Comparison of ENCODE assay signal across 23 cellular contexts in genomic region chr11:8790964-8791363, GRCh38.
"Had no signal": no experiment of that assay in that cellular context is flagged by ENCODE, and none has a peak within 500 bp of the region (broad histone marks: within the 10 kb centered on the region; RNA-seq: fewer than 3 reads in every experiment).

No MANE protein-coding gene starts in this region.

- H2AFZ ChIP-seq: parathyroid adenoma had no signal

- H3K27ac ChIP-seq: parathyroid adenoma, suprapubic skin had no signal

- H3K4me3 ChIP-seq: suprapubic skin had no signal

- ATAC-seq: left ventricle myocardium superior; right cardiac atrium; stimulated activated effector memory CD8-positive, alpha-beta T cell treated with anti-CD3 and anti-CD28 coated beads, Interleukin-12 subunit alpha, Interleukin-12 subunit beta, amount 100 ng/mL, for 72 hours; stimulated activated naive CD8-positive, alpha-beta T cell treated with anti-CD3 and anti-CD28 coated beads, Interleukin-15, amount 100 ng/mL, for 72 hours had no signal

- H3K36me3 Mint-ChIP-seq: activated naive CD4-positive, alpha-beta T cell treated with anti-CD3 and anti-CD28 coated beads, Interleukin-2, amount 10 ng/mL, durations not matched to agents 7 days and 5 days; immature natural killer cell; stimulated activated effector memory CD8-positive, alpha-beta T cell treated with anti-CD3 and anti-CD28 coated beads, Interleukin-12 subunit alpha, Interleukin-12 subunit beta, amount 100 ng/mL, for 72 hours had no signal

- H3K4me1 Mint-ChIP-seq: stimulated activated effector memory CD8-positive, alpha-beta T cell treated with anti-CD3 and anti-CD28 coated beads, Interleukin-12 subunit alpha, Interleukin-12 subunit beta, amount 100 ng/mL, for 72 hours; stimulated activated naive CD8-positive, alpha-beta T cell treated with anti-CD3 and anti-CD28 coated beads, Interleukin-15, amount 100 ng/mL, for 72 hours had no signal

- H3K27me3 Mint-ChIP-seq: stimulated activated naive CD8-positive, alpha-beta T cell treated with anti-CD3 and anti-CD28 coated beads, Interleukin-15, amount 100 ng/mL, for 72 hours had no signal

- H3K27ac Mint-ChIP-seq: activated CD4-positive, alpha-beta memory T cell treated with anti-CD3 and anti-CD28 coated beads, Interleukin-2, amount 10 ng/mL, durations not matched to agents 7 days and 5 days; activated naive CD4-positive, alpha-beta T cell treated with anti-CD3 and anti-CD28 coated beads, Interleukin-2, amount 10 ng/mL, durations not matched to agents 7 days and 5 days; endodermal cell; immature natural killer cell; mesothelial cell of epicardium; nephron; stimulated activated effector memory CD8-positive, alpha-beta T cell treated with anti-CD3 and anti-CD28 coated beads, Interleukin-12 subunit alpha, Interleukin-12 subunit beta, amount 100 ng/mL, for 72 hours; stimulated activated naive CD8-positive, alpha-beta T cell treated with anti-CD3 and anti-CD28 coated beads, Interleukin-15, amount 100 ng/mL, for 72 hours; T-helper 1 cell treated with Interleukin-12 subunit alpha and Interleukin-12 subunit beta and Interleukin-4 antibody, amounts not matched to agents 30 μg/mL and 1 μg/mL, for 36 hours had no signal

- H3K9me3 Mint-ChIP-seq: activated CD4-positive, alpha-beta memory T cell treated with anti-CD3 and anti-CD28 coated beads, Interleukin-2, amount 10 ng/mL, durations not matched to agents 7 days and 5 days; activated naive CD4-positive, alpha-beta T cell treated with anti-CD3 and anti-CD28 coated beads, Interleukin-2, amount 10 ng/mL, durations not matched to agents 7 days and 5 days; endodermal cell; immature natural killer cell; mesothelial cell of epicardium; nephron; stimulated activated effector memory CD8-positive, alpha-beta T cell treated with anti-CD3 and anti-CD28 coated beads, Interleukin-12 subunit alpha, Interleukin-12 subunit beta, amount 100 ng/mL, for 72 hours; stimulated activated naive CD8-positive, alpha-beta T cell treated with anti-CD3 and anti-CD28 coated beads, Interleukin-15, amount 100 ng/mL, for 72 hours; T-helper 1 cell treated with Interleukin-12 subunit alpha and Interleukin-12 subunit beta and Interleukin-4 antibody, amounts not matched to agents 30 μg/mL and 1 μg/mL, for 36 hours had no signal

- H3K9me3 ChIP-seq: suprapubic skin had no signal

- H3K4me3 Mint-ChIP-seq: activated CD4-positive, alpha-beta memory T cell treated with anti-CD3 and anti-CD28 coated beads, Interleukin-2, amount 10 ng/mL, durations not matched to agents 7 days and 5 days; activated naive CD4-positive, alpha-beta T cell treated with anti-CD3 and anti-CD28 coated beads, Interleukin-2, amount 10 ng/mL, durations not matched to agents 7 days and 5 days; endodermal cell; immature natural killer cell; mesothelial cell of epicardium; nephron; stimulated activated effector memory CD8-positive, alpha-beta T cell treated with anti-CD3 and anti-CD28 coated beads, Interleukin-12 subunit alpha, Interleukin-12 subunit beta, amount 100 ng/mL, for 72 hours; stimulated activated naive CD8-positive, alpha-beta T cell treated with anti-CD3 and anti-CD28 coated beads, Interleukin-15, amount 100 ng/mL, for 72 hours; T-helper 1 cell treated with Interleukin-12 subunit alpha and Interleukin-12 subunit beta and Interleukin-4 antibody, amounts not matched to agents 30 μg/mL and 1 μg/mL, for 36 hours had no signal

- H3K9ac ChIP-seq: parathyroid adenoma had no signal

- DNase-seq: activated CD4-positive, alpha-beta memory T cell treated with anti-CD3 and anti-CD28 coated beads, Interleukin-2, amount 10 ng/mL, durations not matched to agents 7 days and 5 days; activated CD4-positive, alpha-beta T cell treated with anti-CD3 and anti-CD28 coated beads for 4 hours; activated CD4-positive, CD25-positive, alpha-beta regulatory T cell; activated effector memory CD4-positive, alpha-beta T cell treated with anti-CD3 and anti-CD28 coated beads, Interleukin-2, amount 50 U/mL, for 16 hours; activated naive CD4-positive, alpha-beta T cell treated with anti-CD3 and anti-CD28 coated beads, Interleukin-2, amount 10 ng/mL, durations not matched to agents 7 days and 5 days; cerebellar nuclear complex; cortex of kidney; foreskin fibroblast; immature natural killer cell; kidney glomerular epithelial cell; left ventricle myocardium superior; mammary epithelial cell; right cardiac atrium; stimulated activated CD4-positive, alpha-beta T cell treated with anti-CD3 and anti-CD28 coated beads, Interleukin-1b, Interleukin-23, amount 100 ng/mL, for 48 hours; stimulated activated naive CD8-positive, alpha-beta T cell treated with anti-CD3 and anti-CD28 coated beads, Interleukin-15, amount 100 ng/mL, for 72 hours; trophoblast cell had no signal

- H3K27me3 ChIP-seq: suprapubic skin had no signal

- H3K36me3 ChIP-seq: suprapubic skin had no signal
